ENCODE assay signal across 1 cellular context in the genomic region with DNA sequence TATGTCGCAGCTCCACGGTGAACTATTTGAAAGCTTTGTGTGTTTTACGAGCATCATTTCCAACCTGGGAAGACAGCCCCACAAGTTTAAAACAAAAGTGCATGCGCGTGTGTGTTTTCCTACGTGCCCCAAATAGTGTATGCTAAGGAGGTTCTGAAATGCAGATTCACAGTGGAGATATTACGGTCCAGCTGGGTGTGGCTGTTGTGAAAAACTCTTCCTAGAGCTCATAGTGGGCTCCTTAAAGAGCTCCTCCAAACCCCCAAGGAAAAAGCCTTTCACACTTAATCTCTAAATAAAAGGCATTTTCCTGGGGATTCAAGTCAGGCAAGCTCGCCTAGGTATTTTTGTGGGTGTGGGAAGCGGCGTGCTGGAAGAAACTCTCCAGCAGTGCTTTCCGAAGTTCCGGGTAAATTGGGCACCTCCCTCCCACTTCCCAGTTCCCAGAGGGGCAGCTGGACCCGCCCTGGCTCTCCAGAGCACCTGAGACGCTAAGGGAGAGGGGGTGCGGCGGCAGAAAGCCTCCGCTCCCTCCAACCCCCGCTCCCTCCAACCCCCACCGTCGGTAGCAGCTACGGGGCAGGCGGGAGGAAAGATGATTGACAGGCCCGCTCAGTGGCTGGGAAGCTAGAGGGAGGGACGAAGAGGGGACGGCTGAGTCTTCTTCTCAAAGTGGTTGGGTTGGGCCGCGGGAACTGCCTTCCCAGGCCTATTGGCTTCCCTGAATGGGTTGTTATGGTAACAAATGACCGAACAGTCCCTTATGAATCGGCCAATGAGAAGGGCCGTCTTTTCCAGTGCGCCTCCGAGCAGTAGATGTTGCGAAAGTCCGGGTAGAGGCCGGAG.
TF ChIP-seq lines count a peak whose summit lies in the region.

No MANE protein-coding gene starts in this region.

TF ChIP-seq in HEK293, 187 proteins besides CTCF, POLR2A, EP300 and RAD21 (continued from another document and continues in another):
- TF ChIP-seq, protein P1, sequence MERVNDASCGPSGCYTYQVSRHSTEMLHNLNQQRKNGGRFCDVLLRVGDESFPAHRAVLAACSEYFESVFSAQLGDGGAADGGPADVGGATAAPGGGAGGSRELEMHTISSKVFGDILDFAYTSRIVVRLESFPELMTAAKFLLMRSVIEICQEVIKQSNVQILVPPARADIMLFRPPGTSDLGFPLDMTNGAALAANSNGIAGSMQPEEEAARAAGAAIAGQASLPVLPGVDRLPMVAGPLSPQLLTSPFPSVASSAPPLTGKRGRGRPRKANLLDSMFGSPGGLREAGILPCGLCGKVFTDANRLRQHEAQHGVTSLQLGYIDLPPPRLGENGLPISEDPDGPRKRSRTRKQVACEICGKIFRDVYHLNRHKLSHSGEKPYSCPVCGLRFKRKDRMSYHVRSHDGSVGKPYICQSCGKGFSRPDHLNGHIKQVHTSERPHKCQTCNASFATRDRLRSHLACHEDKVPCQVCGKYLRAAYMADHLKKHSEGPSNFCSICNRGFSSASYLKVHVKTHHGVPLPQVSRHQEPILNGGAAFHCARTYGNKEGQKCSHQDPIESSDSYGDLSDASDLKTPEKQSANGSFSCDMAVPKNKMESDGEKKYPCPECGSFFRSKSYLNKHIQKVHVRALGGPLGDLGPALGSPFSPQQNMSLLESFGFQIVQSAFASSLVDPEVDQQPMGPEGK (tag by site-specific recombination; IDR thresholded peaks at IDR 0.05), result peak; percentile 86
- TF ChIP-seq, protein P2, sequence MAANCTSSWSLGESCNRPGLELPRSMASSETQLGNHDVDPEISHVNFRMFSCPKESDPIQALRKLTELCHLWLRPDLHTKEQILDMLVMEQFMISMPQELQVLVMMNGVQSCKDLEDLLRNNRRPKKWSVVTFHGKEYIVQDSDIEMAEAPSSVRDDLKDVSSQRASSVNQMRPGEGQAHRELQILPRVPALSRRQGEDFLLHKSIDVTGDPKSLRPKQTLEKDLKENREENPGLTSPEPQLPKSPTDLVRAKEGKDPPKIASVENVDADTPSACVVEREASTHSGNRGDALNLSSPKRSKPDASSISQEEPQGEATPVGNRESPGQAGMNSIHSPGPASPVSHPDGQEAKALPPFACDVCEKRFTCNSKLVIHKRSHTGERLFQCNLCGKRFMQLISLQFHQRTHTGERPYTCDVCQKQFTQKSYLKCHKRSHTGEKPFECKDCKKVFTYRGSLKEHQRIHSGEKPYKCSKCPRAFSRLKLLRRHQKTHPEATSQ (tag by site-specific recombination; IDR thresholded peaks at IDR 0.05), result no peak
- TF ChIP-seq EGR2 (tag by site-specific recombination; IDR thresholded peaks at IDR 0.05; ENCODE audit: low read depth), result peak; percentile 44
- TF ChIP-seq ZSCAN16 (tag by site-specific recombination; IDR thresholded peaks at IDR 0.05), result no peak
- no peak for TF ChIP-seq ZNF777 (tag by site-specific recombination; IDR thresholded peaks at IDR 0.05; ENCODE audit: borderline replicate concordance)
- TF ChIP-seq TCF7L2 (IDR thresholded peaks at IDR 0.05; ENCODE audit: borderline replicate concordance, low read depth, low read length), result no peak
- TF ChIP-seq ZNF155 (tag by site-specific recombination; IDR thresholded peaks at IDR 0.05), result no peak
- TF ChIP-seq ZNF670 (tag by site-specific recombination; IDR thresholded peaks at IDR 0.05; ENCODE audit: low read depth), result no peak
- no peak; the same call in 1 of the 2 replicates for TF ChIP-seq KLF10 (tag by site-specific recombination; IDR thresholded peaks at IDR 0.05)
- TF ChIP-seq ZNF302 (tag by site-specific recombination; IDR thresholded peaks at IDR 0.05; ENCODE audit: low read depth), result no peak
- TF ChIP-seq ZNF521 (tag by site-specific recombination; IDR thresholded peaks at IDR 0.05), result no peak
- TF ChIP-seq ZNF623 (tag by site-specific recombination; IDR thresholded peaks at IDR 0.05), result no peak
- TF ChIP-seq HOXC10 (CRISPR knock-in tag; IDR thresholded peaks at IDR 0.05), result no peak
- no peak for TF ChIP-seq ZNF658 (tag by site-specific recombination; IDR thresholded peaks at IDR 0.05)
- TF ChIP-seq, protein P3, sequence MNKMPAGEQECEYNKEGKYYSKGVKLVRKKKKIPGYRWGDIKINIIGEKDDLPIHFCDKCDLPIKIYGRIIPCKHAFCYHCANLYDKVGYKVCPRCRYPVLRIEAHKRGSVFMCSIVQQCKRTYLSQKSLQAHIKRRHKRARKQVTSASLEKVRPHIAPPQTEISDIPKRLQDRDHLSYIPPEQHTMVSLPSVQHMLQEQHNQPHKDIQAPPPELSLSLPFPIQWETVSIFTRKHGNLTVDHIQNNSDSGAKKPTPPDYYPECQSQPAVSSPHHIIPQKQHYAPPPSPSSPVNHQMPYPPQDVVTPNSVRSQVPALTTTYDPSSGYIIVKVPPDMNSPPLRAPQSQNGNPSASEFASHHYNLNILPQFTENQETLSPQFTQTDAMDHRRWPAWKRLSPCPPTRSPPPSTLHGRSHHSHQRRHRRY (tag by site-specific recombination; IDR thresholded peaks at IDR 0.05), result no peak
- no peak for TF ChIP-seq ZNF121 (tag by site-specific recombination; IDR thresholded peaks at IDR 0.05)
- TF ChIP-seq ZNF76 (tag by site-specific recombination; IDR thresholded peaks at IDR 0.05; ENCODE audit: borderline replicate concordance, low read depth), result peak; percentile 62; the same call in 1 of the 2 replicates
- TF ChIP-seq ZNF561 (tag by site-specific recombination; IDR thresholded peaks at IDR 0.05; ENCODE audit: borderline replicate concordance), result peak; percentile 84; the same call in 1 of the 2 replicates
- no peak for TF ChIP-seq REPIN1 (tag by site-specific recombination; IDR thresholded peaks at IDR 0.05; ENCODE audit: low read depth)
- TF ChIP-seq, protein P4, sequence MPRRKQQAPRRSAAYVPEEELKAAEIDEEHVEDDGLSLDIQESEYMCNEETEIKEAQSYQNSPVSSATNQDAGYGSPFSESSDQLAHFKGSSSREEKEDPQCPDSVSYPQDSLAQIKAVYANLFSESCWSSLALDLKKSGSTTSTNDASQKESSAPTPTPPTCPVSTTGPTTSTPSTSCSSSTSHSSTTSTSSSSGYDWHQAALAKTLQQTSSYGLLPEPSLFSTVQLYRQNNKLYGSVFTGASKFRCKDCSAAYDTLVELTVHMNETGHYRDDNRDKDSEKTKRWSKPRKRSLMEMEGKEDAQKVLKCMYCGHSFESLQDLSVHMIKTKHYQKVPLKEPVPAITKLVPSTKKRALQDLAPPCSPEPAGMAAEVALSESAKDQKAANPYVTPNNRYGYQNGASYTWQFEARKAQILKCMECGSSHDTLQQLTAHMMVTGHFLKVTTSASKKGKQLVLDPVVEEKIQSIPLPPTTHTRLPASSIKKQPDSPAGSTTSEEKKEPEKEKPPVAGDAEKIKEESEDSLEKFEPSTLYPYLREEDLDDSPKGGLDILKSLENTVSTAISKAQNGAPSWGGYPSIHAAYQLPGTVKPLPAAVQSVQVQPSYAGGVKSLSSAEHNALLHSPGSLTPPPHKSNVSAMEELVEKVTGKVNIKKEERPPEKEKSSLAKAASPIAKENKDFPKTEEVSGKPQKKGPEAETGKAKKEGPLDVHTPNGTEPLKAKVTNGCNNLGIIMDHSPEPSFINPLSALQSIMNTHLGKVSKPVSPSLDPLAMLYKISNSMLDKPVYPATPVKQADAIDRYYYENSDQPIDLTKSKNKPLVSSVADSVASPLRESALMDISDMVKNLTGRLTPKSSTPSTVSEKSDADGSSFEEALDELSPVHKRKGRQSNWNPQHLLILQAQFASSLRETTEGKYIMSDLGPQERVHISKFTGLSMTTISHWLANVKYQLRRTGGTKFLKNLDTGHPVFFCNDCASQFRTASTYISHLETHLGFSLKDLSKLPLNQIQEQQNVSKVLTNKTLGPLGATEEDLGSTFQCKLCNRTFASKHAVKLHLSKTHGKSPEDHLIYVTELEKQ (tag by site-specific recombination; IDR thresholded peaks at IDR 0.05; ENCODE audit: borderline replicate concordance), result no peak
- TF ChIP-seq ZIC2 (tag by site-specific recombination; IDR thresholded peaks at IDR 0.05), result no peak
- peak; percentile 26; the same call in 1 of the 2 replicates for TF ChIP-seq ZBTB17 (tag by site-specific recombination; IDR thresholded peaks at IDR 0.05)
- TF ChIP-seq ZNF19 (tag by site-specific recombination; IDR thresholded peaks at IDR 0.05; ENCODE audit: low read depth), result no peak
- no peak for TF ChIP-seq SALL2 (tag by site-specific recombination; IDR thresholded peaks at IDR 0.05; ENCODE audit: borderline replicate concordance)
- TF ChIP-seq ZNF341 (tag by site-specific recombination; IDR thresholded peaks at IDR 0.05; ENCODE audit: low read depth), result peak; percentile 91
- peak; percentile 86 for TF ChIP-seq ZNF335 (tag by site-specific recombination; conservative IDR thresholded peaks at IDR 0.05)
- TF ChIP-seq ZNF530 (tag by site-specific recombination; IDR thresholded peaks at IDR 0.05; ENCODE audit: low read depth), result no peak
- TF ChIP-seq ZNF843 (tag by site-specific recombination; IDR thresholded peaks at IDR 0.05), result no peak
- no peak for TF ChIP-seq ZNF16 (tag by site-specific recombination; IDR thresholded peaks at IDR 0.05; ENCODE audit: low read depth)
- TF ChIP-seq, protein P5, sequence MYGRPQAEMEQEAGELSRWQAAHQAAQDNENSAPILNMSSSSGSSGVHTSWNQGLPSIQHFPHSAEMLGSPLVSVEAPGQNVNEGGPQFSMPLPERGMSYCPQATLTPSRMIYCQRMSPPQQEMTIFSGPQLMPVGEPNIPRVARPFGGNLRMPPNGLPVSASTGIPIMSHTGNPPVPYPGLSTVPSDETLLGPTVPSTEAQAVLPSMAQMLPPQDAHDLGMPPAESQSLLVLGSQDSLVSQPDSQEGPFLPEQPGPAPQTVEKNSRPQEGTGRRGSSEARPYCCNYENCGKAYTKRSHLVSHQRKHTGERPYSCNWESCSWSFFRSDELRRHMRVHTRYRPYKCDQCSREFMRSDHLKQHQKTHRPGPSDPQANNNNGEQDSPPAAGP (tag by site-specific recombination; IDR thresholded peaks at IDR 0.05), result no peak
- no peak for TF ChIP-seq ZNF132 (tag by site-specific recombination; IDR thresholded peaks at IDR 0.05; ENCODE audit: borderline replicate concordance)
- peak; percentile 57 for TF ChIP-seq WT1 (tag by site-specific recombination; IDR thresholded peaks at IDR 0.05)
- no peak for TF ChIP-seq FEZF1 (tag by site-specific recombination; IDR thresholded peaks at IDR 0.05)
- peak; percentile 27; the same call in 1 of the 2 replicates for TF ChIP-seq ZXDB (tag by site-specific recombination; IDR thresholded peaks at IDR 0.05)
- no peak for TF ChIP-seq ZNF112 (tag by site-specific recombination; IDR thresholded peaks at IDR 0.05)
- TF ChIP-seq, protein P6, sequence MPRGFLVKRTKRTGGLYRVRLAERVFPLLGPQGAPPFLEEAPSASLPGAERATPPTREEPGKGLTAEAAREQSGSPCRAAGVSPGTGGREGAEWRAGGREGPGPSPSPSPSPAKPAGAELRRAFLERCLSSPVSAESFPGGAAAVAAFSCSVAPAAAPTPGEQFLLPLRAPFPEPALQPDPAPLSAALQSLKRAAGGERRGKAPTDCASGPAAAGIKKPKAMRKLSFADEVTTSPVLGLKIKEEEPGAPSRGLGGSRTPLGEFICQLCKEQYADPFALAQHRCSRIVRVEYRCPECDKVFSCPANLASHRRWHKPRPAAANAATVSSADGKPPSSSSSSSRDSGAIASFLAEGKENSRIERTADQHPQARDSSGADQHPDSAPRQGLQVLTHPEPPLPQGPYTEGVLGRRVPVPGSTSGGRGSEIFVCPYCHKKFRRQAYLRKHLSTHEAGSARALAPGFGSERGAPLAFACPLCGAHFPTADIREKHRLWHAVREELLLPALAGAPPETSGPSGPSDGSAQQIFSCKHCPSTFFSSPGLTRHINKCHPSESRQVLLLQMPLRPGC (tag by site-specific recombination; IDR thresholded peaks at IDR 0.05), result no peak
- TF ChIP-seq ZNF510 (tag by site-specific recombination; IDR thresholded peaks at IDR 0.05; ENCODE audit: insufficient replicate concordance), result no peak
- TF ChIP-seq, protein P7, sequence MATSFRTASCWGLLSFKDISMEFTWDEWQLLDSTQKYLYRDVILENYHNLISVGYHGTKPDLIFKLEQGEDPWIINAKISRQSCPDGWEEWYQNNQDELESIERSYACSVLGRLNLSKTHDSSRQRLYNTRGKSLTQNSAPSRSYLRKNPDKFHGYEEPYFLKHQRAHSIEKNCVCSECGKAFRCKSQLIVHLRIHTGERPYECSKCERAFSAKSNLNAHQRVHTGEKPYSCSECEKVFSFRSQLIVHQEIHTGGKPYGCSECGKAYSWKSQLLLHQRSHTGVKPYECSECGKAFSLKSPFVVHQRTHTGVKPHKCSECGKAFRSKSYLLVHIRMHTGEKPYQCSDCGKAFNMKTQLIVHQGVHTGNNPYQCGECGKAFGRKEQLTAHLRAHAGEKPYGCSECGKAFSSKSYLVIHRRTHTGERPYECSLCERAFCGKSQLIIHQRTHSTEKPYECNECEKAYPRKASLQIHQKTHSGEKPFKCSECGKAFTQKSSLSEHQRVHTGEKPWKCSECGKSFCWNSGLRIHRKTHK (tag by site-specific recombination; IDR thresholded peaks at IDR 0.05), result no peak
- TF ChIP-seq ZNF416 (tag by site-specific recombination; IDR thresholded peaks at IDR 0.05), result no peak
- TF ChIP-seq ZNF223 (tag by site-specific recombination; IDR thresholded peaks at IDR 0.05), result no peak
- TF ChIP-seq ZNF701 (tag by site-specific recombination; IDR thresholded peaks at IDR 0.05), result no peak
- TF ChIP-seq YY2 (tag by site-specific recombination; IDR thresholded peaks at IDR 0.05), result no peak
- no peak for TF ChIP-seq ZBTB1 (tag by site-specific recombination; IDR thresholded peaks at IDR 0.05)
- no peak for TF ChIP-seq ZNF175 (tag by site-specific recombination; IDR thresholded peaks at IDR 0.05)
- no peak for TF ChIP-seq ZNF274 (IDR thresholded peaks at IDR 0.05; ENCODE audit: low read length)
- TF ChIP-seq ZNF274 (tag by site-specific recombination; IDR thresholded peaks at IDR 0.05; ENCODE audit: borderline replicate concordance), result no peak
- TF ChIP-seq, protein P8, sequence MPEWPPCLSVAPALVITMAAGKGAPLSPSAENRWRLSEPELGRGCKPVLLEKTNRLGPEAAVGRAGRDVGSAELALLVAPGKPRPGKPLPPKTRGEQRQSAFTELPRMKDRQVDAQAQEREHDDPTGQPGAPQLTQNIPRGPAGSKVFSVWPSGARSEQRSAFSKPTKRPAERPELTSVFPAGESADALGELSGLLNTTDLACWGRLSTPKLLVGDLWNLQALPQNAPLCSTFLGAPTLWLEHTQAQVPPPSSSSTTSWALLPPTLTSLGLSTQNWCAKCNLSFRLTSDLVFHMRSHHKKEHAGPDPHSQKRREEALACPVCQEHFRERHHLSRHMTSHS (tag by site-specific recombination; IDR thresholded peaks at IDR 0.05), result no peak
- peak; percentile 52 for TF ChIP-seq ZNF366 (tag by site-specific recombination; conservative IDR thresholded peaks at IDR 0.05)
- TF ChIP-seq, protein P9, sequence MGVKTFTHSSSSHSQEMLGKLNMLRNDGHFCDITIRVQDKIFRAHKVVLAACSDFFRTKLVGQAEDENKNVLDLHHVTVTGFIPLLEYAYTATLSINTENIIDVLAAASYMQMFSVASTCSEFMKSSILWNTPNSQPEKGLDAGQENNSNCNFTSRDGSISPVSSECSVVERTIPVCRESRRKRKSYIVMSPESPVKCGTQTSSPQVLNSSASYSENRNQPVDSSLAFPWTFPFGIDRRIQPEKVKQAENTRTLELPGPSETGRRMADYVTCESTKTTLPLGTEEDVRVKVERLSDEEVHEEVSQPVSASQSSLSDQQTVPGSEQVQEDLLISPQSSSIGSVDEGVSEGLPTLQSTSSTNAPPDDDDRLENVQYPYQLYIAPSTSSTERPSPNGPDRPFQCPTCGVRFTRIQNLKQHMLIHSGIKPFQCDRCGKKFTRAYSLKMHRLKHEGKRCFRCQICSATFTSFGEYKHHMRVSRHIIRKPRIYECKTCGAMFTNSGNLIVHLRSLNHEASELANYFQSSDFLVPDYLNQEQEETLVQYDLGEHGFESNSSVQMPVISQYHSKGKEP (tag by site-specific recombination; IDR thresholded peaks at IDR 0.05), result no peak
- no peak for TF ChIP-seq ZSCAN23 (tag by site-specific recombination; IDR thresholded peaks at IDR 0.05)
- TF ChIP-seq ZNF571 (tag by site-specific recombination; IDR thresholded peaks at IDR 0.05), result no peak
- TF ChIP-seq GLIS2 (tag by site-specific recombination; IDR thresholded peaks at IDR 0.05), result peak; percentile 72
